9 cellular contexts compared by ENCODE assay signal in genomic region chr17:45123930-45124796, GRCh38. TPM values are rescaled to one million over a fixed set of nuclear protein-coding genes. Genes with fewer than 3 reads are reported as not detected.
DNase-seq lines count a peak whose midpoint lies in the region; ATAC-seq, FAIRE-seq and TF ChIP-seq lines count a peak whose summit lies in the region.
"Had no signal": no experiment of that assay in that cellular context is flagged by ENCODE, and none has a peak within 500 bp of the region (broad histone marks: within the 10 kb centered on the region; RNA-seq: fewer than 3 reads in every experiment).

No MANE protein-coding gene starts in this region.

- TF ChIP-seq CTCF in keratinocyte (optimal IDR thresholded peaks at IDR 0.05 in 1 of 3, IDR thresholded peaks at IDR 0.05 in 1 of 3, conservative IDR thresholded peaks at IDR 0.05 in 1 of 3; ENCODE audit: extremely low read depth in 1 of 3, insufficient read depth in 2 of 3, low read length in 3 of 3) = no peak
- TF ChIP-seq CTCF in type B pancreatic cell (conservative IDR thresholded peaks at IDR 0.05) = no peak

- H3K4me2 ChIP-seq in Karpas-422 (ENCODE audit: low read depth, low read length, poor library complexity, severe bottlenecking) = no peak overlapping the region
- peak overlapping the region; percentile 60 for H3K4me2 ChIP-seq in keratinocyte (ENCODE audit: control insufficient read depth, extremely low read depth, insufficient read depth, low read depth, low read length)

- DNase-seq in COLO829 (ENCODE audit: low spot score) = peak; percentile 79
- peak; percentile 60 for DNase-seq in Karpas-422
- DNase-seq in activated naive CD8-positive, alpha-beta T cell treated with anti-CD3 and anti-CD28 coated beads, Interleukin-2, amount 50 U/mL, for 24 hours = peak; percentile 37
- no peak for DNase-seq in keratinocyte (ENCODE audit: low read depth, low spot score)
- DNase-seq in type B pancreatic cell (ENCODE audit: extremely low spot score, unreplicated experiment) = no peak
- no peak for DNase-seq in NCI-H2029 treated with DMSO at 0.1 percent for 48 hours (lab: John Stamatoyannopoulos, UW)

- no peak overlapping the region for H3K9ac ChIP-seq in Karpas-422 (ENCODE audit: low read length)
- H3K9ac ChIP-seq in keratinocyte (ENCODE audit: control insufficient read depth, extremely low read depth, insufficient read depth, low read length) = peak overlapping the region; percentile 51

- H3K27ac Mint-ChIP-seq in activated naive CD8-positive, alpha-beta T cell treated with anti-CD3 and anti-CD28 coated beads, Interleukin-2, amount 50 U/mL, for 24 hours = no peak overlapping the region
- peak overlapping the region; percentile 11 for H3K27ac Mint-ChIP-seq in type B pancreatic cell

- no peaks in the 10 kb centered on the region for H3K36me3 Mint-ChIP-seq in activated naive CD8-positive, alpha-beta T cell treated with anti-CD3 and anti-CD28 coated beads, Interleukin-2, amount 50 U/mL, for 24 hours (ENCODE audit: low read depth)
- no peaks in the 10 kb centered on the region for H3K36me3 Mint-ChIP-seq in type B pancreatic cell

- H2AFZ ChIP-seq in Karpas-422 (ENCODE audit: low read length) (no peak overlapping the region), keratinocyte (ENCODE audit: control insufficient read depth, low read length) (no peak overlapping the region)

- no peaks in the 10 kb centered on the region for H3K9me1 ChIP-seq in keratinocyte (ENCODE audit: control insufficient read depth, extremely low read depth, insufficient read depth, low read length)

- no peaks in the 10 kb centered on the region for H3K9me3 Mint-ChIP-seq in activated naive CD8-positive, alpha-beta T cell treated with anti-CD3 and anti-CD28 coated beads, Interleukin-2, amount 50 U/mL, for 24 hours
- H3K9me3 Mint-ChIP-seq in type B pancreatic cell = no peaks in the 10 kb centered on the region

- H3K36me3 ChIP-seq in Karpas-422 (ENCODE audit: insufficient read depth, low read length) (no peaks in the 10 kb centered on the region), keratinocyte (ENCODE audit: control insufficient read depth in 2 of 2, extremely low read depth in 1 of 2, insufficient read depth in 2 of 2, low read length in 2 of 2) (peaks cover 4 to 5% of the 10 kb centered on the region in 2 experiments)
- H3K36me3 ChIP-seq: thyroid gland had no signal

- no peak overlapping the region for H3K27ac ChIP-seq in Karpas-422 (ENCODE audit: low read length)
- peak overlapping the region; percentile 91 for H3K27ac ChIP-seq in keratinocyte (ENCODE audit: control insufficient read depth, insufficient read depth, low read length)

- H3K27me3 Mint-ChIP-seq in activated naive CD8-positive, alpha-beta T cell treated with anti-CD3 and anti-CD28 coated beads, Interleukin-2, amount 50 U/mL, for 24 hours = peaks cover 2% of the 10 kb centered on the region
- no peaks in the 10 kb centered on the region for H3K27me3 Mint-ChIP-seq in type B pancreatic cell

- H4K20me1 ChIP-seq in Karpas-422 (ENCODE audit: insufficient read depth, low read depth, low read length) (no peaks in the 10 kb centered on the region), keratinocyte (ENCODE audit: control insufficient read depth, extremely low read depth, insufficient read depth, low read length) (no peaks in the 10 kb centered on the region)

- H3K27me3 ChIP-seq in Karpas-422 (ENCODE audit: low read length) (no peaks in the 10 kb centered on the region), keratinocyte (ENCODE audit: control insufficient read depth, extremely low read depth, insufficient read depth, low read length) (no peaks in the 10 kb centered on the region)
- H3K27me3 ChIP-seq: thyroid gland had no signal

- peak; percentile 89 for FAIRE-seq in keratinocyte (lab: Jason Lieb, UNC)

- peak; percentile 78 for ATAC-seq in activated naive CD8-positive, alpha-beta T cell treated with anti-CD3 and anti-CD28 coated beads, Interleukin-2, amount 50 U/mL, for 24 hours
- ATAC-seq in HG02763 (IDR thresholded peaks at IDR 0.05; ENCODE audit: unreplicated experiment) (no peak), GM21390 (IDR thresholded peaks at IDR 0.05; ENCODE audit: unreplicated experiment) (no peak)

- H3K9me3 ChIP-seq in Karpas-422 (ENCODE audit: low read length) (no peaks in the 10 kb centered on the region), keratinocyte (ENCODE audit: control insufficient read depth, low read depth, low read length) (no peaks in the 10 kb centered on the region)
- H3K9me3 ChIP-seq: thyroid gland had no signal

- no peak overlapping the region for H3K4me3 Mint-ChIP-seq in activated naive CD8-positive, alpha-beta T cell treated with anti-CD3 and anti-CD28 coated beads, Interleukin-2, amount 50 U/mL, for 24 hours
- no peak overlapping the region for H3K4me3 Mint-ChIP-seq in type B pancreatic cell

- H3K4me3 ChIP-seq in Karpas-422 (ENCODE audit: low read length) (no peak overlapping the region), keratinocyte (ENCODE audit: control insufficient read depth in 2 of 3, extremely low read depth in 1 of 3, insufficient read depth in 2 of 3, low read depth in 1 of 3, low read length in 3 of 3) (peak overlapping the region in 1 of 3 experiments; percentile 50)
- H3K4me3 ChIP-seq: thyroid gland had no signal

- H3K4me1 ChIP-seq in Karpas-422 (ENCODE audit: low read length) (peaks cover 4% of the 10 kb centered on the region; the same call in 1 of the 2 replicates), keratinocyte (ENCODE audit: control insufficient read depth, extremely low read depth, insufficient read depth, low read length) (peaks cover 49% of the 10 kb centered on the region)

- no peaks in the 10 kb centered on the region for H3K9me2 ChIP-seq in Karpas-422 (replicated peaks; ENCODE audit: insufficient read depth, low read length)

- peaks cover 5% of the 10 kb centered on the region for H3K4me1 Mint-ChIP-seq in activated naive CD8-positive, alpha-beta T cell treated with anti-CD3 and anti-CD28 coated beads, Interleukin-2, amount 50 U/mL, for 24 hours
- peaks cover 17% of the 10 kb centered on the region for H3K4me1 Mint-ChIP-seq in type B pancreatic cell (ENCODE audit: unreplicated experiment)

- dilution Hi-C loops in keratinocyte (cut with MboI; ENCODE audit: extremely low pct_ligation_motif_present, low sequenced_read_pairs) = no loop called here

- H3K79me2 ChIP-seq in Karpas-422 (ENCODE audit: low read length) = no peaks in the 10 kb centered on the region
- peaks cover 53% of the 10 kb centered on the region for H3K79me2 ChIP-seq in keratinocyte (ENCODE audit: control insufficient read depth, insufficient read depth, low read length)

RNA-seq across cellular contexts. Expression of gene PLCD3, which starts 8.2 kb away (rescaled TPM):
- total RNA-seq in Karpas-422 (2014; rRNA removed; shearing (Covaris generic); ENCODE audit: low replicate concordance) = 0.45 TPM in 1 of 2 replicates, not detected in the other
- polyA plus RNA-seq in keratinocyte = 53.3 to 86.4 TPM (median 75.7 TPM) in 3 replicates
- polyA plus RNA-seq in keratinocyte (2011; ENCODE audit: low read depth) = 27.6 TPM
- polyA plus RNA-seq in keratinocyte (2011; cell fraction: cytosol; rRNA removed) = 44.0 and 93.3 TPM in 2 replicates
- 46.4 and 64.5 TPM in 2 replicates for polyA plus RNA-seq in keratinocyte (2011; cell fraction: nucleus; rRNA removed)
- polyA plus RNA-seq in keratinocyte (2012; ENCODE audit: low replicate concordance) = 32.9 and 85.2 TPM in 2 replicates
- polyA minus RNA-seq in keratinocyte = 77.9 to 252 TPM (median 124 TPM) in 3 replicates
- 136 TPM for polyA minus RNA-seq in keratinocyte (2011; cell fraction: cytosol; rRNA and poly(A)+ RNA removed)
- polyA minus RNA-seq in keratinocyte (2011; cell fraction: nucleus; rRNA and poly(A)+ RNA removed) = 45.5 and 47.5 TPM in 2 replicates
- total RNA-seq in type B pancreatic cell (ENCODE audit: low replicate concordance) = 45.8 and 56.1 TPM in 2 replicates

RNA-seq across cellular contexts. Expression of gene ACBD4, which starts 11.3 kb away (rescaled TPM):
- total RNA-seq in Karpas-422 (2014; rRNA removed; shearing (Covaris generic); ENCODE audit: low replicate concordance) = 11.4 and 13.4 TPM in 2 replicates
- 2.6 to 4.4 TPM (median 2.8 TPM) in 3 replicates for polyA plus RNA-seq in keratinocyte
- 4.6 TPM for polyA plus RNA-seq in keratinocyte (2011; ENCODE audit: low read depth)
- polyA plus RNA-seq in keratinocyte (2011; cell fraction: cytosol; rRNA removed) = 1.8 and 2.8 TPM in 2 replicates
- 7.9 and 11.8 TPM in 2 replicates for polyA plus RNA-seq in keratinocyte (2011; cell fraction: nucleus; rRNA removed)
- polyA plus RNA-seq in keratinocyte (2012; ENCODE audit: low replicate concordance) = 3.5 and 7.2 TPM in 2 replicates
- polyA minus RNA-seq in keratinocyte = 1.3 to 3.9 TPM (median 3.9 TPM) in 3 replicates
- 5.0 TPM for polyA minus RNA-seq in keratinocyte (2011; cell fraction: cytosol; rRNA and poly(A)+ RNA removed)
- 3.8 and 7.3 TPM in 2 replicates for polyA minus RNA-seq in keratinocyte (2011; cell fraction: nucleus; rRNA and poly(A)+ RNA removed)
- 9.8 and 11.5 TPM in 2 replicates for total RNA-seq in type B pancreatic cell (ENCODE audit: low replicate concordance)

RNA-seq across cellular contexts. Expression of gene HEXIM1, which starts 24.1 kb away (rescaled TPM):
- total RNA-seq in Karpas-422 (2014; rRNA removed; shearing (Covaris generic); ENCODE audit: low replicate concordance) = 3.5 and 3.7 TPM in 2 replicates
- 15.3 to 22.2 TPM (median 19.9 TPM) in 3 replicates for polyA plus RNA-seq in keratinocyte
- 17.4 TPM for polyA plus RNA-seq in keratinocyte (2011; ENCODE audit: low read depth)
- 13.2 and 16.9 TPM in 2 replicates for polyA plus RNA-seq in keratinocyte (2011; cell fraction: cytosol; rRNA removed)
- 55.2 and 57.6 TPM in 2 replicates for polyA plus RNA-seq in keratinocyte (2011; cell fraction: nucleus; rRNA removed)
- polyA plus RNA-seq in keratinocyte (2012; ENCODE audit: low replicate concordance) = 20.4 and 40.9 TPM in 2 replicates
- 6.6 to 11.5 TPM (median 6.8 TPM) in 3 replicates for polyA minus RNA-seq in keratinocyte
- polyA minus RNA-seq in keratinocyte (2011; cell fraction: cytosol; rRNA and poly(A)+ RNA removed) = 13.8 TPM
- polyA minus RNA-seq in keratinocyte (2011; cell fraction: nucleus; rRNA and poly(A)+ RNA removed) = 12.7 and 19.0 TPM in 2 replicates
- 27.5 and 34.5 TPM in 2 replicates for total RNA-seq in type B pancreatic cell (ENCODE audit: low replicate concordance)

RNA-seq across cellular contexts. Expression of gene HEXIM2, which starts 37.5 kb away (rescaled TPM):
- 1.4 and 14.3 TPM in 2 replicates for total RNA-seq in Karpas-422 (2014; rRNA removed; shearing (Covaris generic); ENCODE audit: low replicate concordance)
- 2.3 to 3.4 TPM (median 3.1 TPM) in 3 replicates for polyA plus RNA-seq in keratinocyte
- 1.1 TPM for polyA plus RNA-seq in keratinocyte (2011; ENCODE audit: low read depth)
- 1.3 and 3.0 TPM in 2 replicates for polyA plus RNA-seq in keratinocyte (2011; cell fraction: cytosol; rRNA removed)
- polyA plus RNA-seq in keratinocyte (2011; cell fraction: nucleus; rRNA removed) = 1.7 and 2.3 TPM in 2 replicates
- 1.7 and 3.3 TPM in 2 replicates for polyA plus RNA-seq in keratinocyte (2012; ENCODE audit: low replicate concordance)
- polyA minus RNA-seq in keratinocyte = 0.63 to 2.7 TPM (median 1.4 TPM) in 3 replicates
- 2.1 TPM for polyA minus RNA-seq in keratinocyte (2011; cell fraction: cytosol; rRNA and poly(A)+ RNA removed)
- polyA minus RNA-seq in keratinocyte (2011; cell fraction: nucleus; rRNA and poly(A)+ RNA removed) = 0.74 and 0.93 TPM in 2 replicates
- total RNA-seq in type B pancreatic cell (ENCODE audit: low replicate concordance) = 5.3 and 11.5 TPM in 2 replicates

Comparison
In these comparisons a context has a peak if more than half of its experiments do, and no peak if none do; other contexts are left out.
1. DNase-seq: peak in COLO829 (single experiment), Karpas-422 (single experiment) and activated naive CD8-positive, alpha-beta T cell treated with anti-CD3 and anti-CD28 coated beads, Interleukin-2, amount 50 U/mL, for 24 hours (single experiment); none in keratinocyte (single experiment), type B pancreatic cell (single experiment) and NCI-H2029 treated with DMSO at 0.1 percent for 48 hours (single experiment).
2. RNA of gene PLCD3, which starts 8.2 kb away (total RNA-seq): 45.8 to 56.1 TPM in type B pancreatic cell; 0.45 TPM in Karpas-422; every median in the first group is over 10 times any median in the second.